ENCODE assay signal across 22 cellular contexts in the genomic region with DNA sequence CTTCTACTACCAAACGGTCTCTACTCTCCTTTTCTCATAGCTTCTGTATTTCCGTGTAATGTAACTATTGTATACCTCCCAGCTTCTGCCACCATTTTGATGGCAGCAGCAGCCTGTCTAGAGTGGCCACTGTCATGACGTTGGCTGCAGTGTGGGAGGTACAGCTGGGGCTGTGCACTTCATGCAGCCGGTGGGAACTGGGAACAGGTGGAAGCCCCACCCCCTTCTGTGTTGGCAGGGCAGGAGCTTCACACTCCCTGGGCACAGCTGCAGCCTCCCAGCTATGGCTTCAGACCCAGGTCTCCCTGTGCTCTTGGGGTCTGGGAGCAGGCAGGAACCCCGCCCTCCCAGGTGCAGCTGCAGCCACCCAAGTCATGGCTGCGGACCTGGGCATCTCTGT.
"Had no signal": no experiment of that assay in that cellular context is flagged by ENCODE, and none has a peak within 500 bp of the region (broad histone marks: within the 10 kb centered on the region; RNA-seq: fewer than 3 reads in every experiment).

No MANE protein-coding gene starts in this region.

- H3K27me3 ChIP-seq: brain microvascular endothelial cell, neural progenitor cell, sigmoid colon had no signal

- H3K27ac ChIP-seq: brain microvascular endothelial cell, lower lobe of right lung, neural progenitor cell, sigmoid colon, thoracic aorta had no signal

- DNase-seq: activated CD4-positive, alpha-beta T cell treated with anti-CD3 and anti-CD28 coated beads for 1 hour; activated CD8-positive, alpha-beta memory T cell treated with anti-CD3 and anti-CD28 coated beads for 24 hours; activated CD8-positive, alpha-beta memory T cell treated with anti-CD3 and anti-CD28 coated beads, Interleukin-2, amount 50 U/mL, for 4 hours; activated T-cell treated with anti-CD3 and anti-CD28 coated beads, Interleukin-2, amount 50 U/mL, for 24 hours; aorta; brain microvascular endothelial cell; caudate nucleus; effector CD4-positive, alpha-beta T cell; erythroblast; foreskin fibroblast; left colon; lower lobe of right lung; naive thymus-derived CD4-positive, alpha-beta T cell; retina; sigmoid colon; stimulated activated CD4-positive, alpha-beta T cell treated with anti-CD3 and anti-CD28 coated beads, Interleukin-15, amount 100 ng/mL, for 24 hours; stimulated activated naive CD4-positive, alpha-beta T cell treated with Interleukin-2 at 50 U/mL for 16 hours had no signal

- H3K4me1 ChIP-seq: lower lobe of right lung, neural progenitor cell, sigmoid colon had no signal

- H3K36me3 ChIP-seq: brain microvascular endothelial cell, lower lobe of right lung, neural progenitor cell, sigmoid colon, thoracic aorta had no signal

- H3K4me3 ChIP-seq: lower lobe of right lung, neural progenitor cell, sigmoid colon, smooth muscle cell, thoracic aorta had no signal

- H3K9me3 ChIP-seq: lower lobe of right lung, sigmoid colon, thoracic aorta had no signal

- ATAC-seq: activated naive CD4-positive, alpha-beta T cell treated with anti-CD3 and anti-CD28 coated beads, Interleukin-2, amount 50 U/mL, for 72 hours; activated T-helper 17 cell treated with anti-CD3 and anti-CD28 coated beads, Interleukin-2, amount 50 U/mL, for 72 hours; left colon; naive thymus-derived CD4-positive, alpha-beta T cell had no signal
